ENCODE assay signal across 1 cellular context in genomic region chr10:5960070-5960972, GRCh38.
TF ChIP-seq lines count a peak whose summit lies in the region.

No MANE protein-coding gene starts in this region.

TF ChIP-seq in HepG2, 621 proteins besides CTCF, POLR2A, EP300 and RAD21 (continued from another document):
- TF ChIP-seq ZNF546 (CRISPR knock-in tag; conservative IDR thresholded peaks at IDR 0.05) (no peak), ZNF589 (CRISPR knock-in tag; conservative IDR thresholded peaks at IDR 0.05) (no peak), ATF1 (CRISPR knock-in tag; IDR thresholded peaks at IDR 0.05) (no peak), ZNF562 (CRISPR knock-in tag; IDR thresholded peaks at IDR 0.05; ENCODE audit: borderline replicate concordance) (no peak), ZNF720 (CRISPR knock-in tag; IDR thresholded peaks at IDR 0.05) (no peak), RBFOX2 (IDR thresholded peaks at IDR 0.05; ENCODE audit: low read depth, low read length) (no peak), HHEX (CRISPR knock-in tag; IDR thresholded peaks at IDR 0.05) (no peak), ZNF883 (CRISPR knock-in tag; IDR thresholded peaks at IDR 0.05; ENCODE audit: not compliant biosample characterization) (no peak), NR2F1 (CRISPR knock-in tag; IDR thresholded peaks at IDR 0.05) (no peak), FOSL2 (CRISPR knock-in tag; IDR thresholded peaks at IDR 0.05) (no peak), HOXA5 (CRISPR knock-in tag; IDR thresholded peaks at IDR 0.05) (no peak), FOXC1 (CRISPR knock-in tag; IDR thresholded peaks at IDR 0.05; ENCODE audit: borderline replicate concordance) (no peak)
